11 cellular contexts compared by ENCODE assay signal in the genomic region with DNA sequence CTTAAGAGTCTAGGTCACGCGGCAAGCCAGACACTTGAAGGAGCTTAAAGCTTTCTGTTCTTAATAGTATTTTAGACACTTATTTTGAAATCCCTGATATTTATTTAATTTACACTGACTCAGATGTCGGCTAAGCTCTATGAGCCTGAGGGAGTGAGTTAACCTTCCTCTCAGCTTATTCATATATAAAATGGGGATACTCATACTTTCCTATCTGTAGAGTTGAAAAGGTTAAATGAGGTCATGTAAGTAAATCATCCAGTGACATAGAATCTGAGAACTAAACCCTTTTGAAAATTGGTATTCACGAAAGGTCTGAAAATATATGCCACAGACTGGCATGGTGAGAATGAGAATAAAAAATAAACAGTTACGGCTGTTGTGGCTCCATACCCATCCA. TPM values are rescaled to one million over a fixed set of nuclear protein-coding genes. Genes with fewer than 3 reads are reported as not detected.
DNase-seq lines count a peak whose midpoint lies in the region; ATAC-seq and TF ChIP-seq lines count a peak whose summit lies in the region.
"Had no signal": no experiment of that assay in that cellular context is flagged by ENCODE, and none has a peak within 500 bp of the region (broad histone marks: within the 10 kb centered on the region; RNA-seq: fewer than 3 reads in every experiment).

No MANE protein-coding gene starts in this region.

- peak overlapping the region; percentile 92 for H3K4me3 Mint-ChIP-seq in T-helper 2 cell treated with Interferon-gamma antibody and Interleukin-4, amounts not matched to agents 5 μg/mL and 100 μg/mL, for 36 hours
- H3K4me3 Mint-ChIP-seq in stimulated activated naive B cell treated with anti-CD40 and anti-IgM and Interleukin-4, amounts not matched to agents 10 μg/mL and 1 μg/mL and 100 μg/mL, for 72 hours: no peak overlapping the region

- in situ Hi-C loops in ACHN (cut with HindIII; ENCODE audit: low pct_ligation_motif_present, low pct_unique_long_range_greater_than_20kb, low sequenced_read_pairs): no loop called here

- no peaks in the 10 kb centered on the region for H3K9me3 ChIP-seq in RWPE2 (ENCODE audit: severe bottlenecking)

- 0 out of 3 replicates have a peak, but pooled peaks have one; percentile 5 for ATAC-seq in RWPE2 (ENCODE audit: low read depth)
- peak; percentile 44 to 55 for ATAC-seq in stimulated activated naive B cell treated with anti-CD40 and anti-IgM and Interleukin-4, amounts not matched to agents 10 μg/mL and 1 μg/mL and 100 μg/mL, for 72 hours (replicated peaks)
- no peak for ATAC-seq in HG02973 (IDR thresholded peaks at IDR 0.05; ENCODE audit: unreplicated experiment)

- peaks cover 7% of the 10 kb centered on the region for H3K36me3 ChIP-seq in RWPE2 (ENCODE audit: low read depth)

- H3K27ac Mint-ChIP-seq in T-helper 2 cell treated with Interferon-gamma antibody and Interleukin-4, amounts not matched to agents 5 μg/mL and 100 μg/mL, for 36 hours: no peak overlapping the region
- no peak overlapping the region for H3K27ac Mint-ChIP-seq in stimulated activated naive B cell treated with anti-CD40 and anti-IgM and Interleukin-4, amounts not matched to agents 10 μg/mL and 1 μg/mL and 100 μg/mL, for 72 hours

- peaks cover 13% of the 10 kb centered on the region for H3K4me1 Mint-ChIP-seq in T-helper 2 cell treated with Interferon-gamma antibody and Interleukin-4, amounts not matched to agents 5 μg/mL and 100 μg/mL, for 36 hours (ENCODE audit: low read depth)
- H3K4me1 Mint-ChIP-seq in stimulated activated naive B cell treated with anti-CD40 and anti-IgM and Interleukin-4, amounts not matched to agents 10 μg/mL and 1 μg/mL and 100 μg/mL, for 72 hours: peaks cover 23 to 26% of the 10 kb centered on the region in 2 donors

- H3K4me1 ChIP-seq in RWPE2 (ENCODE audit: insufficient read depth, poor library complexity, severe bottlenecking): peaks cover 12% of the 10 kb centered on the region

- TF ChIP-seq CTCF in RWPE2 (IDR thresholded peaks at IDR 0.05; ENCODE audit: poor library complexity, severe bottlenecking) (no peak), fibroblast of the aortic adventitia (IDR thresholded peaks at IDR 0.05; ENCODE audit: insufficient read depth, low read length) (no peak)

- H3K27ac ChIP-seq in RWPE2 (ENCODE audit: poor library complexity, severe bottlenecking): peak overlapping the region; percentile 64

- no peak overlapping the region for H3K4me3 ChIP-seq in RWPE2 (ENCODE audit: severe bottlenecking)
- no peak overlapping the region for H3K4me3 ChIP-seq in fibroblast of the aortic adventitia (ENCODE audit: low read depth, low read length)

- H3K27me3 Mint-ChIP-seq in T-helper 2 cell treated with Interferon-gamma antibody and Interleukin-4, amounts not matched to agents 5 μg/mL and 100 μg/mL, for 36 hours (ENCODE audit: low read depth): peaks cover 55% of the 10 kb centered on the region
- H3K27me3 Mint-ChIP-seq in stimulated activated naive B cell treated with anti-CD40 and anti-IgM and Interleukin-4, amounts not matched to agents 10 μg/mL and 1 μg/mL and 100 μg/mL, for 72 hours: peaks cover 17 to 24% of the 10 kb centered on the region in 2 donors

- no peak for DNase-seq in T-helper 2 cell treated with Interferon-gamma antibody and Interleukin-4, amounts not matched to agents 5 μg/mL and 100 μg/mL, for 36 hours (ENCODE audit: low spot score)
- DNase-seq in T-helper 2 cell (no peak), RWPE2 (ENCODE audit: low spot score) (no peak), fibroblast of the aortic adventitia (ENCODE audit: low read depth) (peak; percentile 16), NOMO-1 treated with DMSO at 0.1 percent for 48 hours (lab: John Stamatoyannopoulos, UW; ENCODE audit: unreplicated experiment) (no peak), ACHN (no peak)
- DNase-seq in stimulated activated naive B cell treated with anti-CD40 and anti-IgM and Interleukin-4, amounts not matched to agents 10 μg/mL and 1 μg/mL and 100 μg/mL, for 72 hours: no peak
- DNase-seq: activated CD4-positive, alpha-beta T cell treated with anti-CD3 and anti-CD28 coated beads, Interleukin-2, amount 50 U/mL, for 1 hour; NCI-H510A treated with DMSO at 0.1 percent for 48 hours; SIG-M5 had no signal

- H3K36me3 Mint-ChIP-seq in T-helper 2 cell treated with Interferon-gamma antibody and Interleukin-4, amounts not matched to agents 5 μg/mL and 100 μg/mL, for 36 hours (ENCODE audit: low read depth): peaks cover 3% of the 10 kb centered on the region
- peaks cover 3 to 4% of the 10 kb centered on the region in 2 donors for H3K36me3 Mint-ChIP-seq in stimulated activated naive B cell treated with anti-CD40 and anti-IgM and Interleukin-4, amounts not matched to agents 10 μg/mL and 1 μg/mL and 100 μg/mL, for 72 hours

- H3K9me3 Mint-ChIP-seq in T-helper 2 cell treated with Interferon-gamma antibody and Interleukin-4, amounts not matched to agents 5 μg/mL and 100 μg/mL, for 36 hours: no peaks in the 10 kb centered on the region
- no peaks in the 10 kb centered on the region for H3K9me3 Mint-ChIP-seq in stimulated activated naive B cell treated with anti-CD40 and anti-IgM and Interleukin-4, amounts not matched to agents 10 μg/mL and 1 μg/mL and 100 μg/mL, for 72 hours

- H3K27me3 ChIP-seq in RWPE2 (ENCODE audit: insufficient read depth, poor library complexity, severe bottlenecking): no peaks in the 10 kb centered on the region

RNA-seq across cellular contexts. Expression of a gene that starts 1.4 kb away (rescaled TPM):
- 7.0 and 12.3 TPM in 2 replicates for total RNA-seq in fibroblast of the aortic adventitia (ENCODE audit: low replicate concordance)

RNA-seq across cellular contexts. Expression of a gene that starts 40.6 kb away (rescaled TPM):
- total RNA-seq in fibroblast of the aortic adventitia (ENCODE audit: low replicate concordance): 30.7 and 41.7 TPM in 2 replicates
